16 cellular contexts compared by ENCODE assay signal in the genomic region with DNA sequence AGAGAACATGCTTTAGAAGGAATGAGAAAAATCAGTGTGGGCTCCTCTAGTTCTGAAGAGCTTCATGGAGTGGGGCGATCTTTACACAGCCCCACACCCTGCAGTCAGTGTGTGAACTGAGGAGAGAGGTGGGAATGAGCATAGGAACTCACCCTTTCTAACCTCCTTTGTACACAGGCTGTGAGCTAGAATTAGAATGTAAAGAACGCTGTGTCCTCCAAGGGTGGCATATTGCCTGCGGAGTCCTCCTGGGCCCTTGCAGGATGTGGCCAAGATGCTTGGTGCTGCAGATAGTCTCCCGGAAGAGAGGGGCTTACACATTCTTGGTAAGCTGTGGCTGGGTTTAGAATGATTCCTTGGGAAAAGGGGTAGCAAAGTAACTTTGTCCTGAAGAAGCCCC. TPM values are rescaled to one million over a fixed set of nuclear protein-coding genes. Genes with fewer than 3 reads are reported as not detected.
A peak's percentile ranks its signal among the peaks of the same experiment; 100 is the strongest.
DNase-seq lines count a peak whose midpoint lies in the region; ATAC-seq, FAIRE-seq and TF ChIP-seq lines count a peak whose summit lies in the region.
"Had no signal": no experiment of that assay in that cellular context is flagged by ENCODE, and none has a peak within 500 bp of the region (broad histone marks: within the 10 kb centered on the region; RNA-seq: fewer than 3 reads in every experiment).

No MANE protein-coding gene starts in this region.

- POLR2A ChIA-PET in A549 (lab: Yijun Ruan, JAX) = interaction anchor here (2.3 kb wide), 1 partner anchor 13 kb away, joined by 5 read pairs; no protein-coding TSS in a partner anchor
- POLR2A ChIA-PET in CD4-positive, alpha-beta memory T cell (lab: Charles Lee; ENCODE audit: partially characterized antibody) = interaction anchor here (0.6 to 2.8 kb wide), 6 partner anchors 12 to 314 kb away, joined by 3 to 9 read pairs (median 4); no protein-coding TSS in a partner anchor

- intact Hi-C loops in CD4-positive, alpha-beta memory T cell (cut with micrococcal nuclease) = no loop called here

- no peak overlapping the region for H3K4me3 Mint-ChIP-seq in CD4-positive, alpha-beta memory T cell
- no peak overlapping the region for H3K4me3 Mint-ChIP-seq in endodermal cell
- no peak overlapping the region for H3K4me3 Mint-ChIP-seq in neural progenitor cell
- H3K4me3 Mint-ChIP-seq: nephron progenitor cell had no signal

- H3K79me2 ChIP-seq in neural progenitor cell (ENCODE audit: low read depth) = no peaks in the 10 kb centered on the region

- 90% methylated on average over 4 of the region's 4 CpGs for WGBS in A549 (ENCODE audit: missing lambda C conversion rate)
- 90% methylated on average over 2 to 4 of the region's 4 CpGs for WGBS in endodermal cell (ENCODE audit: insufficient coverage in 1 of 2, insufficient read length in 1 of 2), 2 experiments

- no peaks in the 10 kb centered on the region for H3K27me3 ChIP-seq in CD4-positive, alpha-beta memory T cell (ENCODE audit: insufficient read depth, low read length)
- no peaks in the 10 kb centered on the region for H3K27me3 ChIP-seq in endodermal cell (ENCODE audit: control insufficient read depth, insufficient read depth, low read length, poor library complexity, severe bottlenecking)
- no peaks in the 10 kb centered on the region for H3K27me3 ChIP-seq in neural progenitor cell
- H3K27me3 ChIP-seq: ascending aorta had no signal

- CTCF ChIA-PET in A549 (lab: Yijun Ruan, JAX) = interaction anchor here (1.2 to 1.8 kb wide), 4 partner anchors 43 to 195 kb away, joined by 3 to 10 read pairs (median 7); no protein-coding TSS in a partner anchor
- CTCF ChIA-PET in CD4-positive, alpha-beta memory T cell (lab: Charles Lee; ENCODE audit: partially characterized antibody) = interaction anchor here (0.8 to 3.5 kb wide), 8 partner anchors 8 to 196 kb away, joined by 3 to 17 read pairs (median 6); no protein-coding TSS in a partner anchor

- DNase-seq in A549 (ENCODE audit: low read depth in 1 of 2, low spot score in 1 of 2) (no peak), endodermal cell (peak; percentile 42), neural progenitor cell (ENCODE audit: low spot score) (no peak), DMS153 treated with DMSO at 0.1 percent for 48 hours (lab: John Stamatoyannopoulos, UW; ENCODE audit: unreplicated experiment) (no peak), NK-92 (lab: John Stamatoyannopoulos, UW; ENCODE audit: unreplicated experiment) (no peak)
- no peak for DNase-seq in CD4-positive, alpha-beta memory T cell
- DNase-seq: activated gamma-delta T cell; cerebellar nuclear complex; effector memory CD4-positive, alpha-beta T cell; KG1; NCI-H1092; NCI-H2081; nephron progenitor cell; WERI-Rb-1 had no signal

- H3K36me3 Mint-ChIP-seq in CD4-positive, alpha-beta memory T cell = no peaks in the 10 kb centered on the region
- no peaks in the 10 kb centered on the region for H3K36me3 Mint-ChIP-seq in endodermal cell (ENCODE audit: low read depth)
- H3K36me3 Mint-ChIP-seq in neural progenitor cell = no peaks in the 10 kb centered on the region

- H3K9ac ChIP-seq in endodermal cell (ENCODE audit: extremely low read depth, low read length, poor library complexity, severe bottlenecking) = no peak overlapping the region
- H3K9ac ChIP-seq in neural progenitor cell = no peak overlapping the region

- no peak for FAIRE-seq in A549 (lab: Jason Lieb, UNC)

- no peak for TF ChIP-seq POLR2A in A549 (IDR thresholded peaks at IDR 0.05; ENCODE audit: low read length)

- no peak for TF ChIP-seq EP300 in A549 (IDR thresholded peaks at IDR 0.05)

- no peak for TF ChIP-seq RAD21 in A549 (conservative IDR thresholded peaks at IDR 0.05 in 1 of 2, IDR thresholded peaks at IDR 0.05 in 1 of 2)

- no peaks in the 10 kb centered on the region for H4K20me1 ChIP-seq in neural progenitor cell (ENCODE audit: low read depth)

- H3K4me1 ChIP-seq in A549 (peaks cover 41% of the 10 kb centered on the region), endodermal cell (ENCODE audit: control insufficient read depth, insufficient read depth, low read length) (peaks cover 10% of the 10 kb centered on the region), neural progenitor cell (peaks cover 21% of the 10 kb centered on the region)
- peaks cover 23% of the 10 kb centered on the region for H3K4me1 ChIP-seq in CD4-positive, alpha-beta memory T cell (ENCODE audit: insufficient read depth, low read length)
- H3K4me1 ChIP-seq: ascending aorta had no signal

- H3F3A ChIP-seq in neural progenitor cell (ENCODE audit: low read depth) = no peaks in the 10 kb centered on the region

- no peaks in the 10 kb centered on the region for H3K9me3 ChIP-seq in A549
- H3K9me3 ChIP-seq in CD4-positive, alpha-beta memory T cell (ENCODE audit: control insufficient read depth in 1 of 2, low read length in 2 of 2) = no peaks in the 10 kb centered on the region
- no peaks in the 10 kb centered on the region for H3K9me3 ChIP-seq in endodermal cell (ENCODE audit: control insufficient read depth, low read length)
- H3K9me3 ChIP-seq in neural progenitor cell (ENCODE audit: low read depth) = no peaks in the 10 kb centered on the region
- H3K9me3 ChIP-seq: ascending aorta had no signal

- no peak overlapping the region for H3K4me2 ChIP-seq in A549
- no peak overlapping the region for H3K4me2 ChIP-seq in neural progenitor cell

- H3K27me3 Mint-ChIP-seq in CD4-positive, alpha-beta memory T cell = no peaks in the 10 kb centered on the region
- H3K27me3 Mint-ChIP-seq in endodermal cell (ENCODE audit: insufficient read depth) = peaks cover 3% of the 10 kb centered on the region
- peaks cover 13% of the 10 kb centered on the region for H3K27me3 Mint-ChIP-seq in neural progenitor cell (ENCODE audit: insufficient read depth, low read depth)

- H3K36me3 ChIP-seq in CD4-positive, alpha-beta memory T cell (ENCODE audit: insufficient read depth, low read length) = no peaks in the 10 kb centered on the region
- H3K36me3 ChIP-seq in endodermal cell (ENCODE audit: control insufficient read depth, insufficient read depth, low read length) = no peaks in the 10 kb centered on the region
- H3K36me3 ChIP-seq in neural progenitor cell = no peaks in the 10 kb centered on the region
- H3K36me3 ChIP-seq: ascending aorta, WERI-Rb-1 had no signal

- ATAC-seq in A549 (no peak), HG02840 (IDR thresholded peaks at IDR 0.05; ENCODE audit: low FRiP score, unreplicated experiment) (no peak)

- H3K27ac ChIP-seq in A549 (peak overlapping the region; percentile 12 to 74; a peak in 4 of 6 replicates), endodermal cell (ENCODE audit: low read depth, low read length) (no peak overlapping the region), neural progenitor cell (no peak overlapping the region)
- H3K27ac ChIP-seq in CD4-positive, alpha-beta memory T cell (ENCODE audit: low read depth, low read length) = no peak overlapping the region
- H3K27ac ChIP-seq: ascending aorta, WERI-Rb-1 had no signal

- H3K27ac Mint-ChIP-seq in CD4-positive, alpha-beta memory T cell = peak overlapping the region in 4 of 7 donors; percentile 24 to 53 (median 30)
- H3K27ac Mint-ChIP-seq in endodermal cell = no peak overlapping the region
- peak overlapping the region; percentile 69 for H3K27ac Mint-ChIP-seq in neural progenitor cell

- H3K4me3 ChIP-seq in A549 (no peak overlapping the region), endodermal cell (ENCODE audit: low read length) (no peak overlapping the region), neural progenitor cell (no peak overlapping the region)
- no peak overlapping the region for H3K4me3 ChIP-seq in CD4-positive, alpha-beta memory T cell (ENCODE audit: low read length in 2 of 2)
- H3K4me3 ChIP-seq: ascending aorta had no signal

- peaks cover 0 to 2% (median 0%) of the 10 kb centered on the region in 8 donors for H3K9me3 Mint-ChIP-seq in CD4-positive, alpha-beta memory T cell
- H3K9me3 Mint-ChIP-seq in endodermal cell (no peaks in the 10 kb centered on the region), neural progenitor cell (no peaks in the 10 kb centered on the region)
- H3K9me3 Mint-ChIP-seq: nephron progenitor cell had no signal

- H3K4me1 Mint-ChIP-seq in CD4-positive, alpha-beta memory T cell = peaks cover 18 to 52% (median 33%) of the 10 kb centered on the region in 4 donors
- H3K4me1 Mint-ChIP-seq in endodermal cell (peaks cover 44% of the 10 kb centered on the region), neural progenitor cell (peaks cover 19% of the 10 kb centered on the region)

- TF ChIP-seq CTCF in A549 (IDR thresholded peaks at IDR 0.05) (no peak), endodermal cell (conservative IDR thresholded peaks at IDR 0.05) (no peak), neural progenitor cell (IDR thresholded peaks at IDR 0.05) (no peak)

- H2AFZ ChIP-seq in neural progenitor cell (replicated peaks) = no peak overlapping the region

TF ChIP-seq in A549, 52 proteins besides CTCF, POLR2A, EP300 and RAD21 (continues in another document):
- no peak for TF ChIP-seq BHLHE40 (IDR thresholded peaks at IDR 0.05; ENCODE audit: low read depth, low read length)
- TF ChIP-seq CBX8 (IDR thresholded peaks at IDR 0.05) = no peak
- TF ChIP-seq SREBF2 (IDR thresholded peaks at IDR 0.05) = no peak

RNA-seq across cellular contexts. Expression of gene NINJ2, which starts 43.9 kb away (rescaled TPM):
- 1.2 and 1.7 TPM in 2 replicates for polyA plus RNA-seq in A549 (2011; rRNA removed)
- 1.2 and 1.5 TPM in 2 replicates for polyA plus RNA-seq in A549 (2012; cell fraction: cytosol; rRNA removed)
- polyA plus RNA-seq in A549 (2012; cell fraction: nucleus; rRNA removed) = 0.82 and 0.83 TPM in 2 replicates
- polyA plus RNA-seq in A549 (2017; fragmentation: RNase III; extraction: RNeasy Plus Mini Kit Qiagen cat#74134 plus additional on column Dnase treatment) = 0.67 to 0.76 TPM (median 0.70 TPM) in 3 replicates
- 1.6 and 2.7 TPM in 2 replicates for polyA minus RNA-seq in A549 (2011; rRNA and poly(A)+ RNA removed)
- 1 to 10 TPM; 3.7 to 4.5 TPM for total RNA-seq in CD4-positive, alpha-beta memory T cell
- 10 to 100 TPM; 25.5 to 30.3 TPM for polyA plus RNA-seq in CD4-positive, alpha-beta memory T cell
- total RNA-seq in endodermal cell = 1 to 10 TPM in 1 of 2 donors, under 1 TPM in 1; 0.73 to 5.1 TPM
- not detected for polyA plus RNA-seq in endodermal cell (2013, experiment 1 of 2)
- polyA plus RNA-seq in endodermal cell (2013, experiment 2 of 2) = 0.41 TPM
- total RNA-seq in neural progenitor cell (ENCODE audit: low replicate concordance) = 0.37 TPM in 1 of 2 replicates, not detected in the other

Comparison
In these comparisons a context has a peak if more than half of its experiments do, and no peak if none do; other contexts are left out.
1. H3K27ac ChIP-seq: peak in A549 (2 of 2); none in CD4-positive, alpha-beta memory T cell (single experiment), endodermal cell (single experiment) and neural progenitor cell (single experiment).